27 cellular contexts compared by ENCODE assay signal in the genomic region with DNA sequence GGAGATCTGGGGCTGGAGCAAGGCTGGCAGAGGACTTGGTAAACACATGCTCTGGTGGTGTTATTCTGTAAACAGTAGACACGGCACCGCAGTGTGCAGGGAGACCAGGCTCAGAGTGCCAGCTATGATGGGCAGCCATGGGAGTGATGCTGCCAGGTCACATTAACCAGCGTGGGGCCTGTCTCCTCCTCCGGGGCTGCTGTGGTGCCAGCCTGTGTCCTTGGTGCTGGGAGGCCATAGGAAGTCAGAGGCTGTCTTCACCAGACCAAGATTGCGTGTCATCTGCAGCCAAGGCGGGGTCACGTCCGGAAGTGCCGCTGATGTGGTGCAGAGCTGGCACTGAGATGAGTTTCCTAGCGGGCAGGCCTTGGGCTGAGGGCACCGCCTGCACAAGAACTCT.
"Had no signal": no experiment of that assay in that cellular context is flagged by ENCODE, and none has a peak within 500 bp of the region (broad histone marks: within the 10 kb centered on the region; RNA-seq: fewer than 3 reads in every experiment).

No MANE protein-coding gene starts in this region.

- DNase-seq: colonic mucosa; effector CD8-positive, alpha-beta T cell; esophagus squamous epithelium; foreskin melanocyte; glutamatergic neuron; heart right ventricle; hippocampal formation; left cardiac atrium; left lung; lower lobe of right lung; naive thymus-derived CD4-positive, alpha-beta T cell; nucleus accumbens; psoas muscle; right cardiac atrium; small intestine; stimulated activated CD4-positive, alpha-beta T cell treated with anti-CD3 and anti-CD28 coated beads, Interleukin-15, amount 100 ng/mL, for 24 hours; stimulated activated CD4-positive, alpha-beta T cell treated with anti-CD3 and anti-CD28 coated beads, Interleukin-2, amount 100 ng/mL, for 48 hours; stimulated activated naive CD4-positive, alpha-beta T cell; stimulated activated naive CD8-positive, alpha-beta T cell treated with anti-CD3 and anti-CD28 coated beads, Interleukin-15, amount 100 ng/mL, for 72 hours; thyroid gland; trophoblast cell had no signal

- H3K4me1 ChIP-seq: colonic mucosa, esophagus squamous epithelium, heart right ventricle, left lung, lower lobe of right lung, neural progenitor cell, psoas muscle, thyroid gland had no signal

- H3K4me3 Mint-ChIP-seq: central memory CD8-positive, alpha-beta T cell; dendritic cell treated with granulocyte-macrophage colony-stimulating factor and Interleukin-4, amounts not matched to agents 40 ng/mL and 50 ng/mL, for 4 days; endodermal cell; naive thymus-derived CD4-positive, alpha-beta T cell; nephron; neural progenitor cell; stimulated activated naive CD8-positive, alpha-beta T cell treated with anti-CD3 and anti-CD28 coated beads, Interleukin-15, amount 100 ng/mL, for 72 hours had no signal

- H3K36me3 Mint-ChIP-seq: mesothelial cell of epicardium; naive thymus-derived CD4-positive, alpha-beta T cell; neural progenitor cell had no signal

- H3K4me3 ChIP-seq: colonic mucosa, esophagus squamous epithelium, heart right ventricle, left lung, lower lobe of right lung, neural progenitor cell, psoas muscle, thyroid gland had no signal

- H3K27me3 ChIP-seq: colonic mucosa, neural progenitor cell, thyroid gland had no signal

- H3K27ac Mint-ChIP-seq: dendritic cell treated with granulocyte-macrophage colony-stimulating factor and Interleukin-4, amounts not matched to agents 40 ng/mL and 50 ng/mL, for 4 days; mesothelial cell of epicardium; naive thymus-derived CD4-positive, alpha-beta T cell; nephron; neural progenitor cell; stimulated activated naive CD8-positive, alpha-beta T cell treated with anti-CD3 and anti-CD28 coated beads, Interleukin-15, amount 100 ng/mL, for 72 hours had no signal

- H3K9ac ChIP-seq: neural progenitor cell had no signal

- H3K4me2 ChIP-seq: neural progenitor cell had no signal

- H3K9me3 ChIP-seq: colonic mucosa, lower lobe of right lung, thyroid gland had no signal

- H3K4me1 Mint-ChIP-seq: central memory CD8-positive, alpha-beta T cell; endodermal cell; naive thymus-derived CD4-positive, alpha-beta T cell; nephron; stimulated activated naive CD8-positive, alpha-beta T cell treated with anti-CD3 and anti-CD28 coated beads, Interleukin-15, amount 100 ng/mL, for 72 hours had no signal

- H2AFZ ChIP-seq: neural progenitor cell had no signal

- ATAC-seq: heart right ventricle; left lung; lower lobe of right lung; naive thymus-derived CD4-positive, alpha-beta T cell; right cardiac atrium; stimulated activated naive CD8-positive, alpha-beta T cell treated with anti-CD3 and anti-CD28 coated beads, Interleukin-15, amount 100 ng/mL, for 72 hours had no signal

- H3K9me3 Mint-ChIP-seq: central memory CD8-positive, alpha-beta T cell; dendritic cell treated with granulocyte-macrophage colony-stimulating factor and Interleukin-4, amounts not matched to agents 40 ng/mL and 50 ng/mL, for 4 days; endodermal cell; mesothelial cell of epicardium; neural progenitor cell; stimulated activated naive CD8-positive, alpha-beta T cell treated with anti-CD3 and anti-CD28 coated beads, Interleukin-15, amount 100 ng/mL, for 72 hours had no signal

- H3K36me3 ChIP-seq: colonic mucosa, esophagus squamous epithelium, heart right ventricle, left lung, lower lobe of right lung, neural progenitor cell, thyroid gland had no signal

- H3K27me3 Mint-ChIP-seq: central memory CD8-positive, alpha-beta T cell; dendritic cell treated with granulocyte-macrophage colony-stimulating factor and Interleukin-4, amounts not matched to agents 40 ng/mL and 50 ng/mL, for 4 days had no signal

- H3K27ac ChIP-seq: colonic mucosa, esophagus squamous epithelium, heart right ventricle, left lung, lower lobe of right lung, neural progenitor cell, psoas muscle, thyroid gland had no signal
